Comparison of ENCODE assay signal across 28 cellular contexts in the genomic region with DNA sequence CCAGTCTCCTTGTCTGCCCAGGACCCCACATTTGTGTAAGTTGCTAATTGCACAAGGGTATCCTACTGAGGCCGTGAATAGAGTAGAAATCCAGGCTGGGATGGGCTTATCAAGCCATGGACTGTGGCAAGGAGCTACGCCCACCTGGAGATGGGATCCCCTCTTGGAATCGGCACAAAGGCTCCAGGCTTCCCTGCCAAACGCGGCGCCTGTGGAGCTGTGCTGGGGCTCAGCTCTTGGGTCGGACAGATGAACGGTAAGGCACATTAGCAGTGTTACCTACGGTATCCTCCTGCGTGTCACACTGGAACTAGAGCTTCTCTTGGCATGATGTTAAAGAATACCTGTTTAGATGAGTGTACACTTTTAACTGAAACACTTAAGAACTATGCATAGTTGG.
A peak's percentile ranks its signal among the peaks of the same experiment; 100 is the strongest.
DNase-seq lines count a peak whose midpoint lies in the region; ATAC-seq and TF ChIP-seq lines count a peak whose summit lies in the region.
"Had no signal": no experiment of that assay in that cellular context is flagged by ENCODE, and none has a peak within 500 bp of the region (broad histone marks: within the 10 kb centered on the region; RNA-seq: fewer than 3 reads in every experiment).

No MANE protein-coding gene starts in this region.

- ATAC-seq in activated T-cell treated with anti-CD3 and anti-CD28 coated beads, Interleukin-2, amount 50 U/mL, for 4 hours: no peak
- ATAC-seq in GM18505 (IDR thresholded peaks at IDR 0.05; ENCODE audit: unreplicated experiment): no peak
- ATAC-seq: body of pancreas, foreskin keratinocyte, heart left ventricle, sciatic nerve had no signal

- H3K4me1 ChIP-seq in neutrophil (ENCODE audit: control insufficient read depth in 1 of 2, insufficient read depth in 1 of 2, low read depth in 1 of 2, low read length in 1 of 2) (peaks cover 60 to 74% of the 10 kb centered on the region in 2 experiments), breast epithelium (no peaks in the 10 kb centered on the region)
- H3K4me1 ChIP-seq: foreskin keratinocyte, HAP-1 had no signal

- H3K9me3 ChIP-seq in neutrophil (no peaks in the 10 kb centered on the region), breast epithelium (no peaks in the 10 kb centered on the region)
- H3K9me3 ChIP-seq: body of pancreas, esophagus squamous epithelium, HAP-1, heart left ventricle, transverse colon had no signal

- H3K4me1 Mint-ChIP-seq in activated T-cell treated with anti-CD3 and anti-CD28 coated beads, Interleukin-2, amount 50 U/mL, for 24 hours (ENCODE audit: low read depth): peaks cover 99% of the 10 kb centered on the region
- peaks cover 98% of the 10 kb centered on the region for H3K4me1 Mint-ChIP-seq in activated T-cell treated with anti-CD3 and anti-CD28 coated beads, Interleukin-2, amount 50 U/mL, for 4 hours (ENCODE audit: low read depth)
- H3K4me1 Mint-ChIP-seq in activated naive CD8-positive, alpha-beta T cell treated with anti-CD3 and anti-CD28 coated beads for 36 hours: peaks cover 98% of the 10 kb centered on the region

- no peak overlapping the region for H3K4me3 Mint-ChIP-seq in activated T-cell treated with anti-CD3 and anti-CD28 coated beads, Interleukin-2, amount 50 U/mL, for 24 hours
- H3K4me3 Mint-ChIP-seq in activated T-cell treated with anti-CD3 and anti-CD28 coated beads, Interleukin-2, amount 50 U/mL, for 4 hours: no peak overlapping the region
- no peak overlapping the region for H3K4me3 Mint-ChIP-seq in activated naive CD8-positive, alpha-beta T cell treated with anti-CD3 and anti-CD28 coated beads for 36 hours

- no peak for DNase-seq in activated T-cell treated with anti-CD3 and anti-CD28 coated beads, Interleukin-2, amount 50 U/mL, for 24 hours
- no peak for DNase-seq in activated T-cell treated with anti-CD3 and anti-CD28 coated beads, Interleukin-2, amount 50 U/mL, for 4 hours
- DNase-seq in activated naive CD8-positive, alpha-beta T cell treated with anti-CD3 and anti-CD28 coated beads for 36 hours: no peak
- no peak for DNase-seq in breast epithelium (ENCODE audit: low spot score in 2 of 2)
- DNase-seq in HCEC 1CT: no peak
- no peak for DNase-seq in NCI-H2107 treated with DMSO at 0.1 percent for 48 hours (lab: John Stamatoyannopoulos, UW; ENCODE audit: unreplicated experiment)
- DNase-seq: activated CD4-positive, alpha-beta T cell treated with anti-CD3 and anti-CD28 coated beads, Interleukin-2, amount 50 U/mL, for 4 hours; body of pancreas; Calu3; cerebellar nuclear complex; DMS79; esophagus squamous epithelium; foreskin keratinocyte; GDM1; heart left ventricle; NCI-H2081 treated with DMSO at 0.1 percent for 48 hours; NCI-H226; NCI-H526 treated with DMSO at 0.1 percent for 48 hours; Right ventricle myocardium superior; stimulated activated CD4-positive, alpha-beta T cell treated with anti-CD3 and anti-CD28 coated beads, Interleukin-12 subunit alpha, Interleukin-12 subunit beta, amount 100 ng/mL, for 4 hours; stimulated activated CD4-positive, alpha-beta T cell treated with anti-CD3 and anti-CD28 coated beads, Interleukin-2, amount 100 ng/mL, for 48 hours; T-helper 9 cell; transverse colon; WERI-Rb-1 had no signal

- H3K27ac ChIP-seq in neutrophil (peak overlapping the region; percentile 53), breast epithelium (no peak overlapping the region)
- H3K27ac ChIP-seq: body of pancreas, esophagus squamous epithelium, foreskin keratinocyte, transverse colon, WERI-Rb-1 had no signal

- H3K4me3 ChIP-seq in neutrophil (ENCODE audit: low read depth in 1 of 2, low read length in 1 of 2) (no peak overlapping the region), breast epithelium (no peak overlapping the region)
- H3K4me3 ChIP-seq: body of pancreas, esophagus squamous epithelium, HAP-1, heart left ventricle, transverse colon had no signal

- H3K36me3 Mint-ChIP-seq in activated T-cell treated with anti-CD3 and anti-CD28 coated beads, Interleukin-2, amount 50 U/mL, for 24 hours (ENCODE audit: low read depth): peaks cover 94% of the 10 kb centered on the region
- peaks cover 50% of the 10 kb centered on the region for H3K36me3 Mint-ChIP-seq in activated T-cell treated with anti-CD3 and anti-CD28 coated beads, Interleukin-2, amount 50 U/mL, for 4 hours (ENCODE audit: insufficient read depth)
- H3K36me3 Mint-ChIP-seq in activated naive CD8-positive, alpha-beta T cell treated with anti-CD3 and anti-CD28 coated beads for 36 hours: peaks cover 75% of the 10 kb centered on the region

- TF ChIP-seq POLR2A in GM18505 (IDR thresholded peaks at IDR 0.05; ENCODE audit: borderline replicate concordance, extremely low read depth, insufficient read depth, insufficient read length) (peak; percentile 19), breast epithelium (IDR thresholded peaks at IDR 0.05) (no peak)

- H3K27me3 Mint-ChIP-seq in activated T-cell treated with anti-CD3 and anti-CD28 coated beads, Interleukin-2, amount 50 U/mL, for 24 hours: no peaks in the 10 kb centered on the region
- no peaks in the 10 kb centered on the region for H3K27me3 Mint-ChIP-seq in activated T-cell treated with anti-CD3 and anti-CD28 coated beads, Interleukin-2, amount 50 U/mL, for 4 hours (ENCODE audit: low read depth)
- no peaks in the 10 kb centered on the region for H3K27me3 Mint-ChIP-seq in activated naive CD8-positive, alpha-beta T cell treated with anti-CD3 and anti-CD28 coated beads for 36 hours

- TF ChIP-seq CTCF in neutrophil (IDR thresholded peaks at IDR 0.05): no peak
- TF ChIP-seq CTCF in breast epithelium (IDR thresholded peaks at IDR 0.05): no peak

- H3K36me3 ChIP-seq in neutrophil: peaks cover 74% of the 10 kb centered on the region
- H3K36me3 ChIP-seq in breast epithelium: no peaks in the 10 kb centered on the region
- H3K36me3 ChIP-seq: HAP-1, transverse colon, WERI-Rb-1 had no signal

- H3K27me3 ChIP-seq in neutrophil: no peaks in the 10 kb centered on the region
- no peaks in the 10 kb centered on the region for H3K27me3 ChIP-seq in breast epithelium
- H3K27me3 ChIP-seq: body of pancreas, esophagus squamous epithelium, foreskin keratinocyte, heart left ventricle, transverse colon had no signal

- intact Hi-C loops in breast epithelium (cut with DNase I; ENCODE audit: low total_unique reads): no loop called here

- no peaks in the 10 kb centered on the region for H3K9me3 Mint-ChIP-seq in activated T-cell treated with anti-CD3 and anti-CD28 coated beads, Interleukin-2, amount 50 U/mL, for 24 hours
- no peaks in the 10 kb centered on the region for H3K9me3 Mint-ChIP-seq in activated T-cell treated with anti-CD3 and anti-CD28 coated beads, Interleukin-2, amount 50 U/mL, for 4 hours
- H3K9me3 Mint-ChIP-seq in activated naive CD8-positive, alpha-beta T cell treated with anti-CD3 and anti-CD28 coated beads for 36 hours: no peaks in the 10 kb centered on the region

- peak overlapping the region; percentile 97 for H3K27ac Mint-ChIP-seq in activated T-cell treated with anti-CD3 and anti-CD28 coated beads, Interleukin-2, amount 50 U/mL, for 24 hours
- H3K27ac Mint-ChIP-seq in activated naive CD8-positive, alpha-beta T cell treated with anti-CD3 and anti-CD28 coated beads for 36 hours: peak overlapping the region; percentile 96
